12 cellular contexts compared by ENCODE assay signal in the genomic region with DNA sequence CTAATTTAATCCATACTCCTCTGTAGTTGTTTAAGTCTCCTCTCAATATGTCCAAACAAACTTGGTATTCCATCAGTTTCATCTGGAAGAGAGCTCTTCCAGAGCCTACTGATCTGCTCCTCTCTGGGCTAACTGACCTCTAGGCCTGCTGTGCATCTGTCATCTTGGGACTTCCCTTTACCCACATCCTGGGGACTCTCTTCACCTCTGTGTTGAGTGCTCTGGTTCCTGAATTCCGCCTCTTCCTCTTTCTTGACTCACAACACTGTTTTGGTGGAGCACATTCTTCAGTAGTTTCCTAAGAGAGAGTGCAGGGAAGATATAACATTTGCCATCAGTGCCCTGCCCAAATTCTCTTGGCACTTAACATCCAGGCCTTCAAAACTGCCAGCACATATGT. TPM values are rescaled to one million over a fixed set of nuclear protein-coding genes. Genes with fewer than 3 reads are reported as not detected.
DNase-seq lines count a peak whose midpoint lies in the region; ATAC-seq, FAIRE-seq and TF ChIP-seq lines count a peak whose summit lies in the region.
"Not testable (repeated sequence)": the region's sequence is repeated elsewhere in the genome, so short reads cannot be mapped to it uniquely, and the experiment has no call there.
"Had no signal": no experiment of that assay in that cellular context is flagged by ENCODE, and none has a peak within 500 bp of the region (broad histone marks: within the 10 kb centered on the region; RNA-seq: fewer than 3 reads in every experiment).

No MANE protein-coding gene starts in this region.

- H3K4me3 ChIP-seq in gastroesophageal sphincter, lung: not testable (repeated sequence)

- POLR2A ChIA-PET in activated B cell treated with CpG ODN at 0.5 μM for 24 hours (lab: Charles Lee), result not testable (repeated sequence)

- TF ChIP-seq CTCF in activated B cell treated with CpG ODN at 0.5 μM for 24 hours (IDR thresholded peaks at IDR 0.05); gastroesophageal sphincter (IDR thresholded peaks at IDR 0.05); lung (IDR thresholded peaks at IDR 0.05; ENCODE audit: control extremely low read depth, extremely low read depth): not testable (repeated sequence)

- TF ChIP-seq POLR2A in GM12892 (IDR thresholded peaks at IDR 0.05; ENCODE audit: low read depth, low read length); H54 (IDR thresholded peaks at IDR 0.05; ENCODE audit: low read depth, low read length); gastroesophageal sphincter (IDR thresholded peaks at IDR 0.05): not testable (repeated sequence)

- not testable (repeated sequence) for H3K4me1 ChIP-seq in gastroesophageal sphincter; lung (ENCODE audit: control insufficient read depth in 2 of 2, insufficient read depth in 2 of 2, low read length in 2 of 2)

- H3K27me3 ChIP-seq in gastroesophageal sphincter; lung (ENCODE audit: control insufficient read depth, insufficient read depth): not testable (repeated sequence)

- H3K27ac Mint-ChIP-seq in activated B cell treated with CpG ODN at 0.5 μM for 24 hours; stimulated activated naive CD8-positive, alpha-beta T cell treated with anti-CD3 and anti-CD28 coated beads, Interleukin-15, amount 100 ng/mL, for 72 hours: not testable (repeated sequence)

- H3K36me3 Mint-ChIP-seq in activated B cell treated with CpG ODN at 0.5 μM for 24 hours (ENCODE audit: low read depth), result not testable (repeated sequence)

- ATAC-seq in GM19025 (IDR thresholded peaks at IDR 0.05; ENCODE audit: low read depth, unreplicated experiment) (peak; percentile 49), HG03095 (IDR thresholded peaks at IDR 0.05; ENCODE audit: unreplicated experiment) (peak; percentile 44), activated B cell treated with CpG ODN at 0.5 μM for 24 hours (ENCODE audit: low read depth) (peak; percentile 58), gastroesophageal sphincter (peak; percentile 48), lung (ENCODE audit: insufficient read depth, low FRiP score) (peak; percentile 74)
- peak; percentile 82 for ATAC-seq in stimulated activated naive CD8-positive, alpha-beta T cell treated with anti-CD3 and anti-CD28 coated beads, Interleukin-15, amount 100 ng/mL, for 72 hours

- H3K36me3 ChIP-seq in gastroesophageal sphincter; lung (ENCODE audit: control insufficient read depth in 2 of 2, insufficient read depth in 2 of 2, low read length in 2 of 2): not testable (repeated sequence)

- not testable (repeated sequence) for H3K4me3 Mint-ChIP-seq in activated B cell treated with CpG ODN at 0.5 μM for 24 hours; stimulated activated naive CD8-positive, alpha-beta T cell treated with anti-CD3 and anti-CD28 coated beads, Interleukin-15, amount 100 ng/mL, for 72 hours

- not testable (repeated sequence) for H3K27me3 Mint-ChIP-seq in activated B cell treated with CpG ODN at 0.5 μM for 24 hours; stimulated activated naive CD8-positive, alpha-beta T cell treated with anti-CD3 and anti-CD28 coated beads, Interleukin-15, amount 100 ng/mL, for 72 hours

- not testable (repeated sequence) for TF ChIP-seq EP300 in gastroesophageal sphincter (IDR thresholded peaks at IDR 0.05)

- WGBS in gastroesophageal sphincter (ENCODE audit: low coverage in 1 of 2), 2 donors, result no CpG with 5 or more reads among the region's 1 CpG
- no CpG with 5 or more reads among the region's 1 CpG for WGBS in lung, 2 donors

- H3K9me3 Mint-ChIP-seq in activated B cell treated with CpG ODN at 0.5 μM for 24 hours; stimulated activated naive CD8-positive, alpha-beta T cell treated with anti-CD3 and anti-CD28 coated beads, Interleukin-15, amount 100 ng/mL, for 72 hours: not testable (repeated sequence)

- not testable (repeated sequence) for H3K27ac ChIP-seq in gastroesophageal sphincter; lung (ENCODE audit: low read depth in 1 of 2, low read length in 1 of 2)

- intact Hi-C loops in activated B cell treated with CpG ODN at 0.5 μM for 24 hours (cut with micrococcal nuclease), result not testable (repeated sequence)

- H3K9me3 ChIP-seq in gastroesophageal sphincter; lung (ENCODE audit: control insufficient read depth in 2 of 2, insufficient read depth in 1 of 2, low read length in 1 of 2): not testable (repeated sequence)

- CTCF ChIA-PET in activated B cell treated with CpG ODN at 0.5 μM for 24 hours (lab: Charles Lee), result not testable (repeated sequence)

- DNase-seq in GM12892 (ENCODE audit: insufficient read length); H54 (ENCODE audit: insufficient read length, low spot score); activated B cell treated with CpG ODN at 0.5 μM for 24 hours; lung (ENCODE audit: low spot score); stimulated activated naive CD8-positive, alpha-beta T cell treated with anti-CD3 and anti-CD28 coated beads, Interleukin-15, amount 100 ng/mL, for 72 hours: not testable (repeated sequence)

- peak; percentile 98 for FAIRE-seq in GM12892 (lab: Jason Lieb, UNC)
- FAIRE-seq in H54 (lab: Jason Lieb, UNC), result peak; percentile 75

- H3K4me1 Mint-ChIP-seq in activated B cell treated with CpG ODN at 0.5 μM for 24 hours; stimulated activated naive CD8-positive, alpha-beta T cell treated with anti-CD3 and anti-CD28 coated beads, Interleukin-15, amount 100 ng/mL, for 72 hours: not testable (repeated sequence)

RNA-seq across cellular contexts. Expression of gene NUDT4B, which starts 13.0 kb away (rescaled TPM):
- 5.9 TPM for polyA plus RNA-seq in GM12892 (2012; ENCODE audit: missing spikeins)
- 1.9 and 3.4 TPM in 2 replicates for total RNA-seq in activated B cell treated with CpG ODN at 0.5 μM for 24 hours
- total RNA-seq in gastroesophageal sphincter, result 10 to 100 TPM; 55.8 to 73.1 (median 64.6) TPM
- total RNA-seq in lung, result 10 to 100 TPM in 1 of 2 donors, 1 to 10 TPM in 1; 1.3 to 11.7 TPM
- polyA plus RNA-seq in lung, result 1 to 10 TPM in 1 of 2 donors, under 1 TPM in 1; 0.26 to 5.7 TPM
- total RNA-seq: A673, Caco-2, H9, osteocyte had no signal

Comparison
In these comparisons a context has a peak if more than half of its experiments do, and no peak if none do; other contexts are left out.
1. RNA of gene NUDT4B, which starts 13.0 kb away (total RNA-seq): 55.8 to 73.1 TPM in gastroesophageal sphincter; 1.3 to 11.7 TPM in lung and 1.9 to 3.4 TPM in activated B cell treated with CpG ODN at 0.5 μM for 24 hours; every median in the first group is over 4 times any median in the second.
2. Peak in every context shown above with its lines, with median percentiles within 50 percentile points of each other: ATAC-seq.